ENCODE assay signal across 8 cellular contexts in the genomic region with DNA sequence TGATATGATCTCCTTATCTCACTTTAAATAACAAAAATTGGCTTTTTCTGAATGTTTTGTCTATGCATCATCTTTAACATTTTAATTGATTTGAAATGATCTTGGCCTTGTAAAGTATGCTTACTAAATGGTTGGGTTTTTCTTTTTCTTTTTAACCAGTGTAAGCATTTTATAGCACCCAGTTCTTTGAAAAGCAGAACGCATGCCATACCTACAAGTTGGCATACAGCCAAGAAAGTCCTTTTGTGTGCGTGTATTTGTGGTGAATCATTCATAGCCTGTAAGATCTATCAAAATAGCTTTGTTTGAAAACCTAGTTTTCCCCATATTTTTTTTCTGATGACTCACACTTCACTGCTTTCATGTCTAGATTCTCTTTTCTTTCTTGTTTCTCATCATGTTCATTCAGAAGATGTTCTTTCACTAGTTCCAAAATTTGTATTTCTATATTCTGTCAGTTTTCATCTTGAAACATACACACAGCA. TPM values are rescaled to one million over a fixed set of nuclear protein-coding genes. Genes with fewer than 3 reads are reported as not detected.
DNase-seq lines count a peak whose midpoint lies in the region; ATAC-seq and TF ChIP-seq lines count a peak whose summit lies in the region.

No MANE protein-coding gene starts in this region.

- ATAC-seq in GM21447 (IDR thresholded peaks at IDR 0.05; ENCODE audit: unreplicated experiment), result no peak

- H3K4me1 Mint-ChIP-seq in type B pancreatic cell (ENCODE audit: unreplicated experiment), result peaks cover 15% of the 10 kb centered on the region

- H3K36me3 Mint-ChIP-seq in type B pancreatic cell, result no peaks in the 10 kb centered on the region

- DNase-seq in stimulated activated CD4-positive, alpha-beta T cell treated with anti-CD3 and anti-CD28 coated beads, Interleukin-1b, Interleukin-23, amount 100 ng/mL, for 48 hours, result peak; percentile 12
- DNase-seq in stimulated activated CD4-positive, alpha-beta T cell treated with anti-CD3 and anti-CD28 coated beads, Interleukin-4, amount 100 ng/mL, for 1 hour, result no peak
- DNase-seq in NCI-H510A (lab: John Stamatoyannopoulos, UW), result peak; percentile 25
- DNase-seq in dermis blood vessel endothelial cell, result peak; percentile 97
- DNase-seq in type B pancreatic cell (ENCODE audit: extremely low spot score, unreplicated experiment), result no peak
- no peak for DNase-seq in cerebellum (ENCODE audit: low spot score)
- DNase-seq in HuH-7 (ENCODE audit: low spot score), result no peak

- H3K9me3 Mint-ChIP-seq in type B pancreatic cell, result no peaks in the 10 kb centered on the region

- no peaks in the 10 kb centered on the region for H3K27me3 Mint-ChIP-seq in type B pancreatic cell

- peak overlapping the region; percentile 87 for H3K27ac Mint-ChIP-seq in type B pancreatic cell

- H3K4me3 Mint-ChIP-seq in type B pancreatic cell, result peak overlapping the region; percentile 26

- no peak for TF ChIP-seq CTCF in type B pancreatic cell (conservative IDR thresholded peaks at IDR 0.05)

RNA-seq across cellular contexts. Expression of a gene that starts 4.1 kb away (rescaled TPM):
- 35.4 and 50.7 TPM in 2 replicates for total RNA-seq in dermis blood vessel endothelial cell
- total RNA-seq in type B pancreatic cell (ENCODE audit: low replicate concordance), result 17.7 and 22.4 TPM in 2 replicates
- 6.3 TPM for total RNA-seq in cerebellum

Comparison
In these comparisons a context has a peak if more than half of its experiments do, and no peak if none do; other contexts are left out.
1. DNase-seq: peak in stimulated activated CD4-positive, alpha-beta T cell treated with anti-CD3 and anti-CD28 coated beads, Interleukin-1b, Interleukin-23, amount 100 ng/mL, for 48 hours (single experiment), NCI-H510A (single experiment) and dermis blood vessel endothelial cell (single experiment); none in stimulated activated CD4-positive, alpha-beta T cell treated with anti-CD3 and anti-CD28 coated beads, Interleukin-4, amount 100 ng/mL, for 1 hour (single experiment), type B pancreatic cell (single experiment), cerebellum (single experiment) and HuH-7 (single experiment).